ENCODE assay signal across 8 cellular contexts in the genomic region with DNA sequence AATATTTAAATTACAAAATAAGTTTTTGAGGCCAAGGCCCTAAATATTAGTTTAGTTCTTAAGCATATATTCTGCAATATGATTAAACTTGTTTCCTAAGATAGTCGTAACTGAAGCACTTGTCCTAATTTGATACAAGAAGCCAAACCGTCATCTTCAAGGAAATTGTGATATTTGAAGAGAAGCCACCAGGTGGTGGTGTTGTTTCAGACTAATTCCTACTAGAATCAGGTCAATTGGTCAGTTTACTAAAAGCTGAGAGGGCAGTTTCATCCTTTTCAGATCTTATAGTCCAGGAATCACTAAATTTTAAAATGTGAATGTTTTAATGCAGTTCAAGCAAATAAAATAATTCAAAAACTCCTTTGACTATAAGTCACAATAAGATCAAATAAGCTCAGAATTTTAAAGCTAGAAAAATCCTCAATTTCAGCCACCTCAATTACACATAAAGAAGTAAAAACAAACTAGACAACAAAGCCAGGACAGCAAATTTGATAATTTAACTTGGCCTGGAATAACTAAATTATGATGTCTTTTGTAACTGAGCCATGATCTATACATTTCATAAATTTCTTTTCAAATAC. TPM values are rescaled to one million over a fixed set of nuclear protein-coding genes. Genes with fewer than 3 reads are reported as not detected.
DNase-seq lines count a peak whose midpoint lies in the region; ATAC-seq and TF ChIP-seq lines count a peak whose summit lies in the region.

No MANE protein-coding gene starts in this region.

- no peak overlapping the region for H2BK15ac ChIP-seq in mesenchymal stem cell (ENCODE audit: low read depth, poor library complexity, severe bottlenecking)

- H3K27ac ChIP-seq in OCI-LY7 (ENCODE audit: low read depth, low read length, poor library complexity, severe bottlenecking) (no peak overlapping the region), coronary artery (no peak overlapping the region), mesenchymal stem cell (ENCODE audit: low read length, poor library complexity, severe bottlenecking) (no peak overlapping the region)

- POLR2A ChIA-PET in OCI-LY7 (lab: Charles Lee) = interaction anchor here (0.8 kb wide), 1 partner anchor 41 kb away, joined by 3 read pairs; no protein-coding TSS in a partner anchor

- no peak overlapping the region for H3K14ac ChIP-seq in mesenchymal stem cell (ENCODE audit: low read length in 2 of 2)

- H3K4ac ChIP-seq in mesenchymal stem cell (ENCODE audit: low read depth in 1 of 2, low read length in 2 of 2) = no peak overlapping the region

- no peak overlapping the region for H3K18ac ChIP-seq in mesenchymal stem cell (ENCODE audit: low read depth in 1 of 2, low read length in 2 of 2)

- H3K79me1 ChIP-seq in mesenchymal stem cell (replicated peaks; ENCODE audit: low read length, poor library complexity, severe bottlenecking) = no peaks in the 10 kb centered on the region

- no peaks in the 10 kb centered on the region for H3K27me3 ChIP-seq in mesenchymal stem cell (ENCODE audit: control insufficient read depth in 1 of 2, insufficient read depth in 1 of 2, low read length in 2 of 2)
- no peaks in the 10 kb centered on the region; the same call in 1 of the 2 replicates for H3K27me3 ChIP-seq in MG63

- H3K4me2 ChIP-seq in OCI-LY7 (ENCODE audit: low read length) = no peak overlapping the region
- no peak overlapping the region for H3K4me2 ChIP-seq in mesenchymal stem cell (ENCODE audit: low read length, poor library complexity, severe bottlenecking)

- peak; percentile 29 for DNase-seq in AG09309 (ENCODE audit: low read depth)
- peak; percentile 44 for DNase-seq in GM10266 (ENCODE audit: extremely low spot score)
- peak; percentile 61 for DNase-seq in KBM-7
- DNase-seq in OCI-LY7 (ENCODE audit: low spot score) = peak; percentile 73
- DNase-seq in coronary artery (ENCODE audit: low spot score) = no peak
- peak; percentile 68 for DNase-seq in mesenchymal stem cell
- DNase-seq in MG63 = no peak

- H4K91ac ChIP-seq in mesenchymal stem cell (ENCODE audit: low read length) = no peak overlapping the region

- intact Hi-C loops in OCI-LY7 (cut with micrococcal nuclease; ENCODE audit: unreplicated experiment) = loop anchor here (1.0 to 10.0 kb wide), 5 partner anchors 260 to 502 kb away; partner anchors contain the start of gene GNPTAB

- no peak overlapping the region for H4K8ac ChIP-seq in mesenchymal stem cell (ENCODE audit: low read length)

- no peak for ATAC-seq in GM21825 (IDR thresholded peaks at IDR 0.05; ENCODE audit: unreplicated experiment)

- no peak overlapping the region for H2BK5ac ChIP-seq in mesenchymal stem cell (ENCODE audit: low read depth, low read length, poor library complexity, severe bottlenecking)

- no peaks in the 10 kb centered on the region for H4K20me1 ChIP-seq in OCI-LY7 (ENCODE audit: insufficient read depth, low read length)

- H3K9ac ChIP-seq in mesenchymal stem cell (ENCODE audit: low read length) = no peak overlapping the region

- TF ChIP-seq CTCF in AG09309 (IDR thresholded peaks at IDR 0.05; ENCODE audit: control insufficient read depth, insufficient read depth, low read depth, low read length, missing control alignments) (peak; percentile 46), GM10266 (IDR thresholded peaks at IDR 0.05; ENCODE audit: control insufficient read depth, insufficient read depth, low read depth, missing control alignments) (peak; percentile 56), OCI-LY7 (conservative IDR thresholded peaks at IDR 0.05; ENCODE audit: low read length) (peak; percentile 93), coronary artery (IDR thresholded peaks at IDR 0.05) (peak; percentile 9)

- no TSS peak for BruUV-seq in OCI-LY7 (replicated peaks; lab: Mats Ljungman, UMichigan)

- H2AFZ ChIP-seq in OCI-LY7 (ENCODE audit: low read length) (peak overlapping the region; percentile 58; the same call in 1 of the 2 replicates), mesenchymal stem cell (ENCODE audit: low read depth, low read length) (no peak overlapping the region)

- 8% methylated on average over 2 of the region's 2 CpGs for WGBS in mesenchymal stem cell

- H3K9me2 ChIP-seq in OCI-LY7 (ENCODE audit: insufficient read depth, low read length) = no peaks in the 10 kb centered on the region

- in situ Hi-C loops in KBM-7 (cut with MboI; ENCODE audit: low pct_unique_long_range_greater_than_20kb, low sequenced_read_pairs) = no loop called here

- H3K23ac ChIP-seq in mesenchymal stem cell (ENCODE audit: low read length in 2 of 2) = no peak overlapping the region

- CTCF ChIA-PET in OCI-LY7 (lab: Charles Lee; ENCODE audit: unreplicated experiment) = no interaction called here

- H2AK5ac ChIP-seq in mesenchymal stem cell (ENCODE audit: low read length, severe bottlenecking) = no peak overlapping the region

- H3K9me3 ChIP-seq in OCI-LY7 (ENCODE audit: low read length) (no peaks in the 10 kb centered on the region), mesenchymal stem cell (ENCODE audit: control insufficient read depth, low read length) (no peaks in the 10 kb centered on the region), MG63 (no peaks in the 10 kb centered on the region)

- H3K4me3 ChIP-seq in AG09309 (ENCODE audit: control insufficient read depth, low read depth, low read length) = no peak overlapping the region
- no peak overlapping the region for H3K4me3 ChIP-seq in OCI-LY7 (ENCODE audit: low read depth, low read length, poor library complexity, severe bottlenecking)
- no peak overlapping the region for H3K4me3 ChIP-seq in coronary artery
- no peak overlapping the region for H3K4me3 ChIP-seq in mesenchymal stem cell (ENCODE audit: insufficient read depth in 1 of 2, low read depth in 1 of 2, low read length in 2 of 2)
- H3K4me3 ChIP-seq in MG63 = no peak overlapping the region

- H2BK120ac ChIP-seq in mesenchymal stem cell (ENCODE audit: low read depth, low read length) = no peak overlapping the region

- H3K79me2 ChIP-seq in OCI-LY7 (ENCODE audit: insufficient read depth, low read depth, low read length) = no peaks in the 10 kb centered on the region

- H2BK12ac ChIP-seq in mesenchymal stem cell (ENCODE audit: low read length in 2 of 2) = no peak overlapping the region

- no peaks in the 10 kb centered on the region for H3K36me3 ChIP-seq in OCI-LY7 (ENCODE audit: insufficient read depth, low read length)
- H3K36me3 ChIP-seq in mesenchymal stem cell (ENCODE audit: control insufficient read depth in 1 of 2, insufficient read depth in 2 of 2, low read depth in 1 of 2, low read length in 2 of 2) = no peaks in the 10 kb centered on the region
- no peaks in the 10 kb centered on the region for H3K36me3 ChIP-seq in MG63

- H3K4me1 ChIP-seq in OCI-LY7 (ENCODE audit: insufficient read depth, low read length, poor library complexity, severe bottlenecking) (peaks cover 4% of the 10 kb centered on the region), mesenchymal stem cell (ENCODE audit: control insufficient read depth, insufficient read depth, low read depth, low read length) (no peaks in the 10 kb centered on the region)

RNA-seq across cellular contexts. Expression of gene ARL1, which starts 7.1 kb away (rescaled TPM):
- 61.1 and 63.3 TPM in 2 replicates for total RNA-seq in OCI-LY7 (2014; rRNA removed; shearing (Covaris generic))
- total RNA-seq in OCI-LY7 (2022) = 68.1 and 75.3 TPM in 2 replicates
- polyA plus RNA-seq in mesenchymal stem cell (2013, experiment 1 of 2) = 106 TPM
- polyA plus RNA-seq in mesenchymal stem cell (2013, experiment 2 of 2) = 105 TPM
- 73.0 and 176 TPM in 2 replicates for total RNA-seq in MG63 (2014; rRNA removed; shearing (Covaris generic); ENCODE audit: low replicate concordance)

Comparison
In these comparisons a context has a peak if more than half of its experiments do, and no peak if none do; other contexts are left out.
1. DNase-seq: peak in AG09309 (single experiment), GM10266 (single experiment), KBM-7 (single experiment), OCI-LY7 (single experiment) and mesenchymal stem cell (single experiment); none in coronary artery (single experiment) and MG63 (single experiment).
2. CTCF ChIP-seq: peak in every context shown above with its lines; median percentile 93 in OCI-LY7; 56 in GM10266; 46 in AG09309; 9 in coronary artery.